ENCODE assay signal across 7 cellular contexts in genomic region chr5:139409116-139409515, GRCh38. TPM values are rescaled to one million over a fixed set of nuclear protein-coding genes. Genes with fewer than 3 reads are reported as not detected.
"Had no signal": no experiment of that assay in that cellular context is flagged by ENCODE, and none has a peak within 500 bp of the region (broad histone marks: within the 10 kb centered on the region; RNA-seq: fewer than 3 reads in every experiment).

No MANE protein-coding gene starts in this region.

RNA-seq across cellular contexts. Expression of gene MZB1, which starts 19.4 kb away (rescaled TPM):
- total RNA-seq: LHCN-M2, MCF 10A, SK-MEL-5 had no signal

RNA-seq across cellular contexts. Expression of gene SLC23A1, which starts 26.0 kb away (rescaled TPM):
- total RNA-seq: LHCN-M2, MCF 10A, NCI-H460, PC-3, Right ventricle myocardium inferior, SJCRH30, SK-MEL-5 had no signal
